ENCODE assay signal across 9 cellular contexts in the genomic region with DNA sequence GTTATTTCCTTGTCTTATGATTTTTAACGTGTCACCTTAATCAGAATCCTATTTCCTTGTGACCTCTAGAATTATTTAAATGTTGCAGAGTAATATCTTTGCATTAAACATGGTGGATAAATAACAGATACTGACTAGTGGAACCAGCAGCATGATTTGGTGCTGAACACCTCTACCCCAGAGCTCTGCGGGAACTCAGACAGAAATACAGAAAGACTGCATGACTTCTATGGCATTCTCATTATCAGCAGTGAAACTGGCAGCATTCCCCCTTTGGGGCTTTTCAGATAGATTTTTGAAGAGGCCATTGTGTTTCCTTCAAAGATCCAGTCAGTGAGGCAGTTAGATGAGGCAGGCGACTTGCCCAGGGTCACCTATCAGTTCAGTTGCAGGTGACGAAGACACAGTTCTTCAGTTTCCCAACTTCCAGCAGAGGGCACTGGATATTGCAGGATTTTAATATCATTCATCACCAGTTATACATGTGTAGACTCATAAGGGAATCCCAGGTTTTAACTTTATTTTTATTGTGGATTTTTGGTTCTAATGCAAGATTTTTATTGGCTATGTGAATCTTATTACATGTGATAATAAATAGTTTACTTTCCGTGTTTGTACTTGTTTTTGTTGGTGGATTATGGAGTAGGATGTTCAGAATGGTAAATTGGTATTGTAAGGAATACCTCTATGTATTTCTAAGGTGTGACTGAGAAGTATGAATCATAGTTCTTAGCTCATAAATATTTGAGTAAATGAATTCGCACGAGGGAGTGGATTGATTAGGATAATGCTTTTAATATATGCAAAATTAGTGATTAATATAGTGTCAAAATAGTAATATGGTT.
DNase-seq lines count a peak whose midpoint lies in the region; ATAC-seq and TF ChIP-seq lines count a peak whose summit lies in the region.
"Had no signal": no experiment of that assay in that cellular context is flagged by ENCODE, and none has a peak within 500 bp of the region (broad histone marks: within the 10 kb centered on the region; RNA-seq: fewer than 3 reads in every experiment).

No MANE protein-coding gene starts in this region.

- no peak overlapping the region for H3K4me3 Mint-ChIP-seq in progenitor cell of endocrine pancreas (ENCODE audit: low read depth)
- no peak overlapping the region for H3K4me3 Mint-ChIP-seq in activated T-cell treated with anti-CD3 and anti-CD28 coated beads, Interleukin-2, amount 50 U/mL, for 24 hours
- H3K4me3 Mint-ChIP-seq: IgD-negative memory B cell had no signal

- H3K4me1 ChIP-seq in effector memory CD4-positive, alpha-beta T cell (ENCODE audit: control insufficient read depth, insufficient read depth, low read length, poor library complexity, severe bottlenecking): no peaks in the 10 kb centered on the region

- TF ChIP-seq CTCF in GM13977 (IDR thresholded peaks at IDR 0.05; ENCODE audit: extremely low read depth, insufficient read depth, missing control alignments) (peak; percentile 24), epithelial cell of proximal tubule (conservative IDR thresholded peaks at IDR 0.05; ENCODE audit: low read depth, low read length) (peak; percentile 58), progenitor cell of endocrine pancreas (IDR thresholded peaks at IDR 0.05; ENCODE audit: unreplicated experiment) (peak; percentile 55)

- H3K27ac ChIP-seq in effector memory CD4-positive, alpha-beta T cell (ENCODE audit: insufficient read depth, low read length, poor library complexity, severe bottlenecking): no peak overlapping the region

- H3K9me3 Mint-ChIP-seq in progenitor cell of endocrine pancreas (ENCODE audit: low read depth): no peaks in the 10 kb centered on the region
- no peaks in the 10 kb centered on the region for H3K9me3 Mint-ChIP-seq in activated T-cell treated with anti-CD3 and anti-CD28 coated beads, Interleukin-2, amount 50 U/mL, for 24 hours
- H3K9me3 Mint-ChIP-seq: IgD-negative memory B cell had no signal

- no peaks in the 10 kb centered on the region for H3K27me3 Mint-ChIP-seq in progenitor cell of endocrine pancreas
- H3K27me3 Mint-ChIP-seq in activated T-cell treated with anti-CD3 and anti-CD28 coated beads, Interleukin-2, amount 50 U/mL, for 24 hours: no peaks in the 10 kb centered on the region
- H3K27me3 Mint-ChIP-seq: IgD-negative memory B cell had no signal

- DNase-seq in GM13977 (ENCODE audit: low spot score) (no peak), NCI-H526 (lab: John Stamatoyannopoulos, UW) (peak; percentile 18 to 41), epithelial cell of proximal tubule (ENCODE audit: low read depth) (no peak), progenitor cell of endocrine pancreas (ENCODE audit: low spot score, unreplicated experiment) (no peak), epidermal melanocyte (ENCODE audit: insufficient read length, low spot score) (no peak)
- DNase-seq in activated T-cell treated with anti-CD3 and anti-CD28 coated beads, Interleukin-2, amount 50 U/mL, for 24 hours: no peak
- DNase-seq in effector memory CD4-positive, alpha-beta T cell: no peak

- no peaks in the 10 kb centered on the region for H3K9me3 ChIP-seq in effector memory CD4-positive, alpha-beta T cell (ENCODE audit: control insufficient read depth, low read length)

- peak overlapping the region; percentile 7 for H3K27ac Mint-ChIP-seq in progenitor cell of endocrine pancreas
- no peak overlapping the region for H3K27ac Mint-ChIP-seq in activated T-cell treated with anti-CD3 and anti-CD28 coated beads, Interleukin-2, amount 50 U/mL, for 24 hours
- H3K27ac Mint-ChIP-seq: IgD-negative memory B cell had no signal

- H3K4me3 ChIP-seq in epithelial cell of proximal tubule (ENCODE audit: low read depth, low read length): no peak overlapping the region
- H3K4me3 ChIP-seq in effector memory CD4-positive, alpha-beta T cell (ENCODE audit: insufficient read depth, low read depth, low read length, poor library complexity, severe bottlenecking): no peak overlapping the region

- H3K4me1 Mint-ChIP-seq in progenitor cell of endocrine pancreas (ENCODE audit: low read depth): peaks cover 30% of the 10 kb centered on the region
- no peaks in the 10 kb centered on the region for H3K4me1 Mint-ChIP-seq in activated T-cell treated with anti-CD3 and anti-CD28 coated beads, Interleukin-2, amount 50 U/mL, for 24 hours (ENCODE audit: low read depth)
- H3K4me1 Mint-ChIP-seq: IgD-negative memory B cell had no signal

- no peaks in the 10 kb centered on the region for H3K36me3 ChIP-seq in effector memory CD4-positive, alpha-beta T cell (ENCODE audit: control insufficient read depth, insufficient read depth, low read length)

- no peak for ATAC-seq in GM18873 (IDR thresholded peaks at IDR 0.05; ENCODE audit: low FRiP score, unreplicated experiment)

- peaks cover 42% of the 10 kb centered on the region for H3K36me3 Mint-ChIP-seq in progenitor cell of endocrine pancreas (ENCODE audit: insufficient read depth)
- peaks cover 3% of the 10 kb centered on the region for H3K36me3 Mint-ChIP-seq in activated T-cell treated with anti-CD3 and anti-CD28 coated beads, Interleukin-2, amount 50 U/mL, for 24 hours (ENCODE audit: low read depth)

- no peaks in the 10 kb centered on the region for H3K27me3 ChIP-seq in effector memory CD4-positive, alpha-beta T cell (replicated peaks; ENCODE audit: control insufficient read depth, insufficient read depth, low read length, poor library complexity, severe bottlenecking)

- in situ Hi-C loops in GM13977 (cut with MboI; ENCODE audit: low pct_unique_long_range_greater_than_20kb, low sequenced_read_pairs, unreplicated experiment): no loop called here

Comparison
In these comparisons a context has a peak if more than half of its experiments do, and no peak if none do; other contexts are left out.
1. DNase-seq: peak in NCI-H526 (2 of 2); none in GM13977 (single experiment), epithelial cell of proximal tubule (single experiment), progenitor cell of endocrine pancreas (single experiment), epidermal melanocyte (single experiment), activated T-cell treated with anti-CD3 and anti-CD28 coated beads, Interleukin-2, amount 50 U/mL, for 24 hours (single experiment) and effector memory CD4-positive, alpha-beta T cell (0 of 3).
2. Peak in every context shown above with its lines, with median percentiles within 50 percentile points of each other: CTCF ChIP-seq.